ENCODE assay signal across 9 cellular contexts in the genomic region with DNA sequence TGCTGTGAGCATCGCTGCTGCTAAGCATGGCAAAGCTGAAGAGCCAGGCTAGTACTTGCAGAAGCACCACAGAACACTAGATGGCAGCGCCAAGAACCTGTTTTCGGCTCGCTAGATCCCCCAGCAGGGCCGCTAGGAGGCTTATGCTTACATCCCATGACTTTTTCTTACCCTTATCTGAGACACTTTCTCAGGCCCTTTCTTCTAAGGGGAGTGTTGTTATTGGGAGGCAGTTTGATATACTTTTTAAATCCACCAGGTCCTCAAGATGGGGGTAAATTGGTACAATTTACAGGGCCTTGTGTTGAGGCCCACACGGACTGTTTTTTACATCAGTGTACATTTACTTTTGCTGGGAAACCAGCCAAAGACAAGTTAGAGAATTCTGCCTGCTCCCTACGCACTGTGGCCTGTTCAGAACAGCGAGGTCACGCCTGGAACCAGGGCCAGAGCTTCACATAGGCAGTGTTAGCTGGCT. TPM values are rescaled to one million over a fixed set of nuclear protein-coding genes. Genes with fewer than 3 reads are reported as not detected.
DNase-seq lines count a peak whose midpoint lies in the region; ATAC-seq and TF ChIP-seq lines count a peak whose summit lies in the region.
"Had no signal": no experiment of that assay in that cellular context is flagged by ENCODE, and none has a peak within 500 bp of the region (broad histone marks: within the 10 kb centered on the region; RNA-seq: fewer than 3 reads in every experiment).

No MANE protein-coding gene starts in this region.

- H3K9me3 Mint-ChIP-seq in CD4-positive, CD25-positive, alpha-beta regulatory T cell, result no peaks in the 10 kb centered on the region

- H3K27ac Mint-ChIP-seq in CD4-positive, CD25-positive, alpha-beta regulatory T cell, result no peak overlapping the region

- H3K23ac ChIP-seq in neuronal stem cell (ENCODE audit: low read depth, low read length, poor library complexity), result no peak overlapping the region

- no peak overlapping the region for H3K18ac ChIP-seq in neuronal stem cell (ENCODE audit: low read length)

- no peak overlapping the region for H2BK12ac ChIP-seq in neuronal stem cell (ENCODE audit: low read length)

- H4K91ac ChIP-seq in neuronal stem cell (ENCODE audit: low read depth, low read length, poor library complexity), result no peak overlapping the region

- H3K4me3 ChIP-seq in CD4-positive, CD25-positive, alpha-beta regulatory T cell (ENCODE audit: low read depth, low read length), result no peak overlapping the region
- H3K4me3 ChIP-seq in NT2/D1 (ENCODE audit: insufficient read length, low read depth) (no peak overlapping the region), fibroblast of pulmonary artery (replicated peaks; ENCODE audit: low read depth, low read length) (no peak overlapping the region), neuronal stem cell (ENCODE audit: low read length in 2 of 2) (no peak overlapping the region), thyroid gland (replicated peaks in 1 of 3) (no peak overlapping the region)

- no peak overlapping the region for H2BK15ac ChIP-seq in neuronal stem cell (ENCODE audit: low read length)

- H3K9me3 ChIP-seq in CD4-positive, CD25-positive, alpha-beta regulatory T cell (ENCODE audit: control insufficient read depth in 2 of 2, low read length in 2 of 2), result no peaks in the 10 kb centered on the region
- H3K9me3 ChIP-seq in NT2/D1 (ENCODE audit: insufficient read depth, low read length) (no peaks in the 10 kb centered on the region), neuronal stem cell (replicated peaks in 1 of 2; ENCODE audit: control insufficient read depth in 2 of 2, insufficient read depth in 1 of 2, low read depth in 1 of 2, low read length in 2 of 2) (no peaks in the 10 kb centered on the region), thyroid gland (no peaks in the 10 kb centered on the region)

- H3K4me3 Mint-ChIP-seq in CD4-positive, CD25-positive, alpha-beta regulatory T cell, result no peak overlapping the region

- intact Hi-C loops in thyroid gland (cut with DNase I), result no loop called here

- no peak overlapping the region for H3K4ac ChIP-seq in neuronal stem cell (ENCODE audit: low read length)

- TF ChIP-seq POLR2A in thyroid gland (IDR thresholded peaks at IDR 0.05), result no peak

- WGBS in neuronal stem cell (ENCODE audit: extremely low coverage in 2 of 2, insufficient read length in 2 of 2, insufficient replicate concordance in 1 of 2), 2 donors, result no CpG with 5 or more reads among the region's 9 CpGs
- 22 to 26% methylated on average over 9 of the region's 9 CpGs for WGBS in thyroid gland, 2 donors

- H3K36me3 Mint-ChIP-seq in CD4-positive, CD25-positive, alpha-beta regulatory T cell, result no peaks in the 10 kb centered on the region

- H2AK5ac ChIP-seq in neuronal stem cell (ENCODE audit: low read depth, low read length), result no peak overlapping the region

- H4K8ac ChIP-seq in neuronal stem cell (ENCODE audit: low read depth, low read length), result no peak overlapping the region

- no peak overlapping the region for H3K14ac ChIP-seq in neuronal stem cell (ENCODE audit: low read length)

- peak; percentile 90 to 92 for ATAC-seq in CD4-positive, CD25-positive, alpha-beta regulatory T cell (ENCODE audit: low read depth in 2 of 2)
- ATAC-seq in GM18909 (IDR thresholded peaks at IDR 0.05; ENCODE audit: poor library complexity, unreplicated experiment) (peak; percentile 89), HG03103 (IDR thresholded peaks at IDR 0.05; ENCODE audit: low read depth, unreplicated experiment) (peak; percentile 88)

- H3K4me1 ChIP-seq in CD4-positive, CD25-positive, alpha-beta regulatory T cell (ENCODE audit: control insufficient read depth, insufficient read depth, low read length, poor library complexity, severe bottlenecking), result peaks cover 6% of the 10 kb centered on the region
- H3K4me1 ChIP-seq in NT2/D1 (ENCODE audit: insufficient read depth, insufficient read length) (peaks cover 11% of the 10 kb centered on the region), neuronal stem cell (ENCODE audit: control insufficient read depth in 2 of 2, insufficient read depth in 1 of 2, low read depth in 1 of 2, low read length in 2 of 2) (peaks cover 0 to 12% of the 10 kb centered on the region in 2 donors), thyroid gland (peaks cover 11 to 25% of the 10 kb centered on the region in 2 donors)

- no peak overlapping the region for H3K4me2 ChIP-seq in neuronal stem cell (ENCODE audit: insufficient read depth, low read length, poor library complexity, severe bottlenecking)

- no peaks in the 10 kb centered on the region for H3K36me3 ChIP-seq in CD4-positive, CD25-positive, alpha-beta regulatory T cell (ENCODE audit: control insufficient read depth, insufficient read depth, low read length)
- H3K36me3 ChIP-seq in NT2/D1 (ENCODE audit: insufficient read depth, insufficient read length, low read length) (peaks cover 25% of the 10 kb centered on the region), neuronal stem cell (replicated peaks in 1 of 2; ENCODE audit: control insufficient read depth in 2 of 2, insufficient read depth in 2 of 2, low read length in 2 of 2) (peaks cover 0 to 3% of the 10 kb centered on the region in 2 donors), thyroid gland (no peaks in the 10 kb centered on the region)

- peak; percentile 26 to 80 (median 57) for DNase-seq in CD4-positive, CD25-positive, alpha-beta regulatory T cell
- DNase-seq in NT2/D1 (ENCODE audit: low read depth, low spot score) (peak; percentile 72), activated T-cell treated with anti-CD3 and anti-CD28 coated beads for 48 hours (ENCODE audit: low read depth) (peak; percentile 38), fibroblast of pulmonary artery (ENCODE audit: low read depth) (peak; percentile 94), neuronal stem cell (ENCODE audit: low spot score) (peak; percentile 55), thyroid gland (peak; percentile 80 to 84)

- H3K4me1 Mint-ChIP-seq in CD4-positive, CD25-positive, alpha-beta regulatory T cell, result peaks cover 0 to 7% (median 5%) of the 10 kb centered on the region in 4 donors

- H3K9ac ChIP-seq in NT2/D1 (ENCODE audit: insufficient read length, low read depth), result no peak overlapping the region
- H3K9ac ChIP-seq in neuronal stem cell (ENCODE audit: low read depth, low read length, poor library complexity), result no peak overlapping the region

- no peak overlapping the region for H2BK120ac ChIP-seq in neuronal stem cell (ENCODE audit: low read depth, low read length)

- H3K79me1 ChIP-seq in neuronal stem cell (ENCODE audit: low read depth, low read length), result no peaks in the 10 kb centered on the region

- TF ChIP-seq CTCF in fibroblast of pulmonary artery (IDR thresholded peaks at IDR 0.05; ENCODE audit: low read length, missing control alignments) (no peak), thyroid gland (IDR thresholded peaks at IDR 0.05) (peak in 5 of 6 experiments; percentile 39 to 91 (median 75))

- H3K27me3 Mint-ChIP-seq in CD4-positive, CD25-positive, alpha-beta regulatory T cell, result peaks cover 23% of the 10 kb centered on the region

- no peaks in the 10 kb centered on the region for H3K27me3 ChIP-seq in CD4-positive, CD25-positive, alpha-beta regulatory T cell (ENCODE audit: control insufficient read depth, insufficient read depth, low read length)
- H3K27me3 ChIP-seq in NT2/D1 (ENCODE audit: insufficient read depth, insufficient read length), result no peaks in the 10 kb centered on the region
- H3K27me3 ChIP-seq in neuronal stem cell (ENCODE audit: control insufficient read depth in 3 of 3, insufficient read depth in 3 of 3, low read depth in 1 of 3, low read length in 3 of 3), result peaks cover 0 to 2% (median 0%) of the 10 kb centered on the region in 3 experiments
- no peaks in the 10 kb centered on the region for H3K27me3 ChIP-seq in thyroid gland

- no peak overlapping the region for H2BK5ac ChIP-seq in neuronal stem cell (ENCODE audit: low read length)

- H3K27ac ChIP-seq in CD4-positive, CD25-positive, alpha-beta regulatory T cell (ENCODE audit: insufficient read depth, low read length, poor library complexity, severe bottlenecking), result no peak overlapping the region
- H3K27ac ChIP-seq in neuronal stem cell (replicated peaks; ENCODE audit: low read length) (no peak overlapping the region), thyroid gland (peak overlapping the region in 2 of 3 donors; percentile 25 to 44)

- peak overlapping the region; percentile 57 for H2AFZ ChIP-seq in neuronal stem cell (ENCODE audit: low read length)

RNA-seq across cellular contexts. Expression of a gene that starts 4.0 kb away (rescaled TPM):
- total RNA-seq in CD4-positive, CD25-positive, alpha-beta regulatory T cell, result not detected
- under 1 TPM in 1 of 4 donors, not detected in 3; 0.91 TPM for polyA plus RNA-seq in CD4-positive, CD25-positive, alpha-beta regulatory T cell
- 4.8 TPM for polyA plus RNA-seq in neuronal stem cell (2013, experiment 1 of 2)
- 4.5 TPM for polyA plus RNA-seq in neuronal stem cell (2013, experiment 2 of 2)
- 1 to 10 TPM; 7.1 to 9.6 (median 9.2) TPM for total RNA-seq in thyroid gland

RNA-seq across cellular contexts. Expression of a gene that starts 19.7 kb away (rescaled TPM):
- total RNA-seq in CD4-positive, CD25-positive, alpha-beta regulatory T cell, result not detected
- polyA plus RNA-seq in CD4-positive, CD25-positive, alpha-beta regulatory T cell, result not detected
- polyA plus RNA-seq in neuronal stem cell (2013, experiment 1 of 2), result not detected
- polyA plus RNA-seq in neuronal stem cell (2013, experiment 2 of 2), result not detected
- not detected for total RNA-seq in thyroid gland
- total RNA-seq: T-helper 2 cell treated with Interferon-gamma antibody and Interleukin-4, amounts not matched to agents 100 ng/mL and 5 ng/mL, for 36 hours had no signal

RNA-seq across cellular contexts. Expression of a gene that starts 24.4 kb away (rescaled TPM):
- total RNA-seq in CD4-positive, CD25-positive, alpha-beta regulatory T cell, result 9.8 TPM
- 10 to 100 TPM; 17.5 to 21.3 (median 19.5) TPM for polyA plus RNA-seq in CD4-positive, CD25-positive, alpha-beta regulatory T cell
- polyA plus RNA-seq in neuronal stem cell (2013, experiment 1 of 2), result 2.9 TPM
- 2.3 TPM for polyA plus RNA-seq in neuronal stem cell (2013, experiment 2 of 2)
- total RNA-seq in thyroid gland, result 10 to 100 TPM in 1 of 4 donors, 1 to 10 TPM in 3; 7.0 to 11.1 (median 7.6) TPM

RNA-seq across cellular contexts. Expression of a gene that starts 52.1 kb away (rescaled TPM):
- total RNA-seq in CD4-positive, CD25-positive, alpha-beta regulatory T cell, result 0.37 TPM
- polyA plus RNA-seq in CD4-positive, CD25-positive, alpha-beta regulatory T cell, result not detected
- not detected for polyA plus RNA-seq in neuronal stem cell (2013, experiment 1 of 2)
- polyA plus RNA-seq in neuronal stem cell (2013, experiment 2 of 2), result not detected
- total RNA-seq in thyroid gland, result 1 to 10 TPM in 3 of 4 donors, under 1 TPM in 1; 0.78 to 2.8 (median 1.1) TPM
- total RNA-seq: T-helper 2 cell treated with Interferon-gamma antibody and Interleukin-4, amounts not matched to agents 100 ng/mL and 5 ng/mL, for 36 hours had no signal

Comparison
In these comparisons a context has a peak if more than half of its experiments do, and no peak if none do; other contexts are left out.
1. DNase-seq: peak in every context shown above with its lines; median percentile 94 in fibroblast of pulmonary artery; 82 in thyroid gland; 72 in NT2/D1; 57 in CD4-positive, CD25-positive, alpha-beta regulatory T cell; 55 in neuronal stem cell; 38 in activated T-cell treated with anti-CD3 and anti-CD28 coated beads for 48 hours.
2. H3K27ac ChIP-seq: peak in thyroid gland (2 of 3); none in CD4-positive, CD25-positive, alpha-beta regulatory T cell (single experiment) and neuronal stem cell (single experiment).
3. Peak in every context shown above with its lines, with median percentiles within 50 percentile points of each other: ATAC-seq.